ENCODE assay signal across 13 cellular contexts in genomic region chr13:23810842-23811241, GRCh38.
DNase-seq lines count a peak whose midpoint lies in the region; ATAC-seq and TF ChIP-seq lines count a peak whose summit lies in the region.
"Had no signal": no experiment of that assay in that cellular context is flagged by ENCODE, and none has a peak within 500 bp of the region (broad histone marks: within the 10 kb centered on the region; RNA-seq: fewer than 3 reads in every experiment).

No MANE protein-coding gene starts in this region.

- H2AFZ ChIP-seq in OCI-LY1 (ENCODE audit: low read length): no peak overlapping the region

- no peak overlapping the region for H3K4me3 Mint-ChIP-seq in memory B cell
- H3K4me3 Mint-ChIP-seq in stimulated activated effector memory CD8-positive, alpha-beta T cell treated with anti-CD3 and anti-CD28 coated beads, Interleukin-12 subunit alpha, Interleukin-12 subunit beta, amount 100 ng/mL, for 72 hours: no peak overlapping the region
- no peak overlapping the region for H3K4me3 Mint-ChIP-seq in activated naive CD8-positive, alpha-beta T cell treated with anti-CD3 and anti-CD28 coated beads for 36 hours
- H3K4me3 Mint-ChIP-seq: activated CD4-positive, alpha-beta T cell treated with anti-CD3 and anti-CD28 coated beads, Interleukin-2, amount 10 ng/mL, durations not matched to agents 24 days and 14 days had no signal

- H3K27ac Mint-ChIP-seq in memory B cell: no peak overlapping the region
- no peak overlapping the region for H3K27ac Mint-ChIP-seq in stimulated activated effector memory CD8-positive, alpha-beta T cell treated with anti-CD3 and anti-CD28 coated beads, Interleukin-12 subunit alpha, Interleukin-12 subunit beta, amount 100 ng/mL, for 72 hours
- no peak overlapping the region for H3K27ac Mint-ChIP-seq in activated naive CD8-positive, alpha-beta T cell treated with anti-CD3 and anti-CD28 coated beads for 36 hours
- H3K27ac Mint-ChIP-seq: activated CD4-positive, alpha-beta T cell treated with anti-CD3 and anti-CD28 coated beads, Interleukin-2, amount 10 ng/mL, durations not matched to agents 24 days and 14 days had no signal

- no peak overlapping the region for H3K4me2 ChIP-seq in OCI-LY1 (ENCODE audit: low read length)

- H3K27me3 Mint-ChIP-seq in memory B cell: no peaks in the 10 kb centered on the region
- H3K27me3 Mint-ChIP-seq in activated naive CD8-positive, alpha-beta T cell treated with anti-CD3 and anti-CD28 coated beads for 36 hours: no peaks in the 10 kb centered on the region
- H3K27me3 Mint-ChIP-seq: activated CD4-positive, alpha-beta T cell treated with anti-CD3 and anti-CD28 coated beads, Interleukin-2, amount 10 ng/mL, durations not matched to agents 24 days and 14 days had no signal

- no peak overlapping the region for H3K4me3 ChIP-seq in GM06990 (replicated peaks; ENCODE audit: low read depth, low read length)
- H3K4me3 ChIP-seq in OCI-LY1 (ENCODE audit: low read depth, low read length, poor library complexity, severe bottlenecking): no peak overlapping the region
- H3K4me3 ChIP-seq: SK-N-MC had no signal

- no peaks in the 10 kb centered on the region for H3K79me2 ChIP-seq in OCI-LY1 (ENCODE audit: insufficient read depth, low read length)

- H3K4me1 Mint-ChIP-seq in memory B cell: peaks cover 20% of the 10 kb centered on the region
- H3K4me1 Mint-ChIP-seq in stimulated activated effector memory CD8-positive, alpha-beta T cell treated with anti-CD3 and anti-CD28 coated beads, Interleukin-12 subunit alpha, Interleukin-12 subunit beta, amount 100 ng/mL, for 72 hours: no peaks in the 10 kb centered on the region
- no peaks in the 10 kb centered on the region for H3K4me1 Mint-ChIP-seq in activated naive CD8-positive, alpha-beta T cell treated with anti-CD3 and anti-CD28 coated beads for 36 hours
- H3K4me1 Mint-ChIP-seq: activated CD4-positive, alpha-beta T cell treated with anti-CD3 and anti-CD28 coated beads, Interleukin-2, amount 10 ng/mL, durations not matched to agents 24 days and 14 days had no signal

- no peaks in the 10 kb centered on the region for H3K9me3 Mint-ChIP-seq in memory B cell
- H3K9me3 Mint-ChIP-seq in stimulated activated effector memory CD8-positive, alpha-beta T cell treated with anti-CD3 and anti-CD28 coated beads, Interleukin-12 subunit alpha, Interleukin-12 subunit beta, amount 100 ng/mL, for 72 hours: no peaks in the 10 kb centered on the region
- no peaks in the 10 kb centered on the region for H3K9me3 Mint-ChIP-seq in activated naive CD8-positive, alpha-beta T cell treated with anti-CD3 and anti-CD28 coated beads for 36 hours
- H3K9me3 Mint-ChIP-seq: activated CD4-positive, alpha-beta T cell treated with anti-CD3 and anti-CD28 coated beads, Interleukin-2, amount 10 ng/mL, durations not matched to agents 24 days and 14 days had no signal

- no peaks in the 10 kb centered on the region for H3K9me2 ChIP-seq in OCI-LY1 (ENCODE audit: low read depth, low read length)

- peak; percentile 66 for TF ChIP-seq CTCF in GM06990 (IDR thresholded peaks at IDR 0.05; ENCODE audit: insufficient read depth, low read length, poor library complexity, severe bottlenecking)
- TF ChIP-seq CTCF in OCI-LY1 (IDR thresholded peaks at IDR 0.05; ENCODE audit: low read length): peak; percentile 57

- H3F3A ChIP-seq in OCI-LY1 (ENCODE audit: insufficient read depth, low read length): no peaks in the 10 kb centered on the region

- no peak overlapping the region for H3K9ac ChIP-seq in OCI-LY1 (ENCODE audit: low read length)

- H3K27ac ChIP-seq in OCI-LY1 (ENCODE audit: low read depth, low read length, poor library complexity, severe bottlenecking): no peak overlapping the region
- H3K27ac ChIP-seq: SK-N-MC had no signal

- no peaks in the 10 kb centered on the region for H3K9me3 ChIP-seq in OCI-LY1 (ENCODE audit: low read length)

- H3K27me3 ChIP-seq in GM06990 (replicated peaks; ENCODE audit: control insufficient read depth, insufficient read depth, low read length) (no peaks in the 10 kb centered on the region), OCI-LY1 (ENCODE audit: insufficient read depth, low read length) (no peaks in the 10 kb centered on the region)

- no peaks in the 10 kb centered on the region for H4K20me1 ChIP-seq in OCI-LY1 (ENCODE audit: insufficient read depth, low read length)

- H3K4me1 ChIP-seq in OCI-LY1 (ENCODE audit: insufficient read depth, low read length, severe bottlenecking): peaks cover 38% of the 10 kb centered on the region

- DNase-seq in GM06990 (ENCODE audit: extremely low read depth, insufficient read length) (no peak), memory B cell (ENCODE audit: low spot score in 2 of 2) (peak; percentile 26 to 34)
- DNase-seq in stimulated activated effector memory CD8-positive, alpha-beta T cell treated with anti-CD3 and anti-CD28 coated beads, Interleukin-12 subunit alpha, Interleukin-12 subunit beta, amount 100 ng/mL, for 72 hours (ENCODE audit: low spot score in 2 of 2): no peak
- no peak for DNase-seq in activated naive CD8-positive, alpha-beta T cell treated with anti-CD3 and anti-CD28 coated beads for 36 hours
- DNase-seq: activated CD4-positive, alpha-beta T cell treated with anti-CD3 and anti-CD28 coated beads, Interleukin-2, amount 10 ng/mL, durations not matched to agents 24 days and 14 days; activated gamma-delta T cell treated with Interleukin-2 at 50 U/mL for 16 hours; NCI-H1092 treated with DMSO at 0.1 percent for 48 hours; NCI-H526 treated with DMSO at 0.1 percent for 48 hours had no signal

- no peaks in the 10 kb centered on the region for H3K36me3 ChIP-seq in GM06990 (ENCODE audit: control insufficient read depth, insufficient read depth, low read length)
- no peaks in the 10 kb centered on the region for H3K36me3 ChIP-seq in OCI-LY1 (ENCODE audit: insufficient read depth, low read length)

- no peaks in the 10 kb centered on the region for H3K36me3 Mint-ChIP-seq in memory B cell
- H3K36me3 Mint-ChIP-seq in stimulated activated effector memory CD8-positive, alpha-beta T cell treated with anti-CD3 and anti-CD28 coated beads, Interleukin-12 subunit alpha, Interleukin-12 subunit beta, amount 100 ng/mL, for 72 hours: no peaks in the 10 kb centered on the region
- H3K36me3 Mint-ChIP-seq in activated naive CD8-positive, alpha-beta T cell treated with anti-CD3 and anti-CD28 coated beads for 36 hours: peaks cover 2% of the 10 kb centered on the region

- peak; percentile 38 for ATAC-seq in GM21723 (IDR thresholded peaks at IDR 0.05; ENCODE audit: unreplicated experiment)
- peak; percentile 66 for ATAC-seq in memory B cell (ENCODE audit: low read depth)
- no peak for ATAC-seq in GM21619 (IDR thresholded peaks at IDR 0.05; ENCODE audit: unreplicated experiment)
- no peak for ATAC-seq in stimulated activated effector memory CD8-positive, alpha-beta T cell treated with anti-CD3 and anti-CD28 coated beads, Interleukin-12 subunit alpha, Interleukin-12 subunit beta, amount 100 ng/mL, for 72 hours
- ATAC-seq in HG03108 (IDR thresholded peaks at IDR 0.05; ENCODE audit: unreplicated experiment): no peak

Comparison
In these comparisons a context has a peak if more than half of its experiments do, and no peak if none do; other contexts are left out.
1. DNase-seq: peak in memory B cell (2 of 2); none in GM06990 (single experiment), stimulated activated effector memory CD8-positive, alpha-beta T cell treated with anti-CD3 and anti-CD28 coated beads, Interleukin-12 subunit alpha, Interleukin-12 subunit beta, amount 100 ng/mL, for 72 hours (0 of 2) and activated naive CD8-positive, alpha-beta T cell treated with anti-CD3 and anti-CD28 coated beads for 36 hours (single experiment).
2. ATAC-seq: peak in GM21723 (single experiment) and memory B cell (single experiment); none in GM21619 (single experiment), stimulated activated effector memory CD8-positive, alpha-beta T cell treated with anti-CD3 and anti-CD28 coated beads, Interleukin-12 subunit alpha, Interleukin-12 subunit beta, amount 100 ng/mL, for 72 hours (single experiment) and HG03108 (single experiment).